In genomic region chr12:111792155-111792876, GRCh38 we compare ENCODE assay signal across 11 cellular contexts. TPM values are rescaled to one million over a fixed set of nuclear protein-coding genes. Genes with fewer than 3 reads are reported as not detected.
A peak's percentile ranks its signal among the peaks of the same experiment; 100 is the strongest.
DNase-seq lines count a peak whose midpoint lies in the region; ATAC-seq and TF ChIP-seq lines count a peak whose summit lies in the region.
"Had no signal": no experiment of that assay in that cellular context is flagged by ENCODE, and none has a peak within 500 bp of the region (broad histone marks: within the 10 kb centered on the region; RNA-seq: fewer than 3 reads in every experiment).

No MANE protein-coding gene starts in this region.

- H2BK120ac ChIP-seq in IMR-90 (ENCODE audit: low read depth, low read length), result no peak overlapping the region

- no peak overlapping the region for H4K5ac ChIP-seq in IMR-90 (ENCODE audit: low read depth, low read length)

- H3K14ac ChIP-seq in IMR-90 (replicated peaks; ENCODE audit: low read depth, low read length), result no peak overlapping the region

- no peak overlapping the region for H3K27ac ChIP-seq in IMR-90 (ENCODE audit: insufficient read depth, low read length)
- H3K27ac ChIP-seq in right lobe of liver, result peak overlapping the region; percentile 56 to 85 (median 73)
- peak overlapping the region in 1 of 4 donors; percentile 63 for H3K27ac ChIP-seq in tibial nerve
- H3K27ac ChIP-seq in suprapubic skin, result no peak overlapping the region
- H3K27ac ChIP-seq: thyroid gland had no signal

- H2BK15ac ChIP-seq in IMR-90 (ENCODE audit: low read depth, low read length), result no peak overlapping the region

- no peaks in the 10 kb centered on the region for H4K20me1 ChIP-seq in IMR-90 (ENCODE audit: insufficient read depth, low read length)

- TF ChIP-seq EP300 in tibial nerve (IDR thresholded peaks at IDR 0.05) (no peak), suprapubic skin (IDR thresholded peaks at IDR 0.05) (no peak)

- BruUV-seq in IMR-90 (replicated peaks; lab: Mats Ljungman, UMichigan), result no TSS peak

- no peak overlapping the region for H3K56ac ChIP-seq in IMR-90 (ENCODE audit: extremely low read depth, insufficient read depth, low read length)

- H3K4me3 ChIP-seq in IMR-90 (ENCODE audit: insufficient read depth, low read depth, low read length) (no peak overlapping the region), right lobe of liver (no peak overlapping the region), tibial nerve (no peak overlapping the region), suprapubic skin (no peak overlapping the region), HAP-1 (no peak overlapping the region)
- H3K4me3 ChIP-seq: thyroid gland had no signal

- H2BK5ac ChIP-seq in IMR-90 (ENCODE audit: low read depth, low read length, poor library complexity, severe bottlenecking), result no peak overlapping the region

- POLR2A ChIA-PET in IMR-90 (lab: Charles Lee; ENCODE audit: unreplicated experiment), result no interaction called here
- POLR2A ChIA-PET in activated CD4-positive, alpha-beta memory T cell treated with anti-CD3 and anti-CD28 coated beads, Interleukin-2, amount 10 ng/mL, durations not matched to agents 7 days and 5 days (lab: Charles Lee), result no interaction called here

- H3K27me3 ChIP-seq in IMR-90 (ENCODE audit: control insufficient read depth, insufficient read depth, low read length) (no peaks in the 10 kb centered on the region), right lobe of liver (no peaks in the 10 kb centered on the region), tibial nerve (no peaks in the 10 kb centered on the region), suprapubic skin (no peaks in the 10 kb centered on the region), HAP-1 (ENCODE audit: low read depth) (no peaks in the 10 kb centered on the region)
- H3K27me3 ChIP-seq: thyroid gland had no signal

- ATAC-seq in IMR-90 (ENCODE audit: low read depth), result peak; percentile 47
- ATAC-seq in esophagus mucosa, result peak; percentile 88
- peak; percentile 53 to 72 (median 68) for ATAC-seq in right lobe of liver

- H3K4me3 Mint-ChIP-seq in activated CD4-positive, alpha-beta memory T cell treated with anti-CD3 and anti-CD28 coated beads, Interleukin-2, amount 10 ng/mL, durations not matched to agents 7 days and 5 days, result no peak overlapping the region
- H3K4me3 Mint-ChIP-seq: T-helper 1 cell treated with Interleukin-12 subunit alpha and Interleukin-12 subunit beta and Interleukin-4 antibody, amounts not matched to agents 30 μg/mL and 1 μg/mL, for 36 hours had no signal

- H2AFZ ChIP-seq in IMR-90 (replicated peaks; ENCODE audit: low read length, poor library complexity), result peak overlapping the region; percentile 70

- no peak overlapping the region for H4K91ac ChIP-seq in IMR-90 (ENCODE audit: insufficient read depth, low read depth, low read length)

- peaks cover 59% of the 10 kb centered on the region for H3K36me3 ChIP-seq in IMR-90 (ENCODE audit: control insufficient read depth, insufficient read depth, low read length)
- peaks cover 5 to 80% (median 44%) of the 10 kb centered on the region in 4 donors for H3K36me3 ChIP-seq in right lobe of liver
- peaks cover 2 to 97% (median 29%) of the 10 kb centered on the region in 3 donors for H3K36me3 ChIP-seq in tibial nerve
- peaks cover 86% of the 10 kb centered on the region for H3K36me3 ChIP-seq in suprapubic skin
- H3K36me3 ChIP-seq in HAP-1 (replicated peaks), result no peaks in the 10 kb centered on the region

- TF ChIP-seq RAD21 in IMR-90 (IDR thresholded peaks at IDR 0.05; ENCODE audit: low read length), result no peak

- peak; percentile 41 for DNase-seq in IMR-90
- DNase-seq in right lobe of liver, result peak; percentile 87 to 89 (median 88)
- peak; percentile 32 to 45 for DNase-seq in tibial nerve (ENCODE audit: low spot score in 2 of 2)
- DNase-seq in suprapubic skin (ENCODE audit: low spot score in 2 of 2), result no peak
- no peak for DNase-seq in activated CD4-positive, alpha-beta memory T cell treated with anti-CD3 and anti-CD28 coated beads, Interleukin-2, amount 10 ng/mL, durations not matched to agents 7 days and 5 days
- no peak for DNase-seq in HAP-1 (ENCODE audit: low spot score in 2 of 2)
- DNase-seq: amniotic stem cell, NCI-H146 had no signal

- no peak overlapping the region for H3K23ac ChIP-seq in IMR-90 (ENCODE audit: low read depth, low read length)

- H2AK9ac ChIP-seq in IMR-90 (replicated peaks; ENCODE audit: low read depth, low read length, poor library complexity), result peak overlapping the region; percentile 15

- H2AK5ac ChIP-seq in IMR-90 (ENCODE audit: low read depth, low read length), result no peak overlapping the region

- no peaks in the 10 kb centered on the region for H3K9me3 Mint-ChIP-seq in activated CD4-positive, alpha-beta memory T cell treated with anti-CD3 and anti-CD28 coated beads, Interleukin-2, amount 10 ng/mL, durations not matched to agents 7 days and 5 days
- H3K9me3 Mint-ChIP-seq: T-helper 1 cell treated with Interleukin-12 subunit alpha and Interleukin-12 subunit beta and Interleukin-4 antibody, amounts not matched to agents 30 μg/mL and 1 μg/mL, for 36 hours had no signal

- no peak for TF ChIP-seq CTCF in IMR-90 (conservative IDR thresholded peaks at IDR 0.05; ENCODE audit: low read depth, low read length)
- no peak for TF ChIP-seq CTCF in right lobe of liver (IDR thresholded peaks at IDR 0.05)
- TF ChIP-seq CTCF in tibial nerve (IDR thresholded peaks at IDR 0.05), result no peak
- TF ChIP-seq CTCF in suprapubic skin (IDR thresholded peaks at IDR 0.05), result no peak

- no peak for TF ChIP-seq POLR2A in IMR-90 (IDR thresholded peaks at IDR 0.05; ENCODE audit: low read depth, low read length)
- TF ChIP-seq POLR2A in right lobe of liver (IDR thresholded peaks at IDR 0.05), result no peak
- TF ChIP-seq POLR2A in tibial nerve (IDR thresholded peaks at IDR 0.05), result no peak
- TF ChIP-seq POLR2A in suprapubic skin (IDR thresholded peaks at IDR 0.05), result no peak

- CTCF ChIA-PET in IMR-90 (lab: Yijun Ruan, JAX), result interaction anchor here (0.6 kb wide), 2 partner anchors 14 to 148 kb away, joined by 3 read pairs; no protein-coding TSS in a partner anchor
- CTCF ChIA-PET in activated CD4-positive, alpha-beta memory T cell treated with anti-CD3 and anti-CD28 coated beads, Interleukin-2, amount 10 ng/mL, durations not matched to agents 7 days and 5 days (lab: Charles Lee), result no interaction called here

- no peak overlapping the region for H3K4ac ChIP-seq in IMR-90 (ENCODE audit: low read depth, low read length)

- no peaks in the 10 kb centered on the region for H3K36me3 Mint-ChIP-seq in activated CD4-positive, alpha-beta memory T cell treated with anti-CD3 and anti-CD28 coated beads, Interleukin-2, amount 10 ng/mL, durations not matched to agents 7 days and 5 days (ENCODE audit: low read depth)

- intact Hi-C loops in IMR-90 (cut with micrococcal nuclease), result no loop called here
- intact Hi-C loops in right lobe of liver (cut with DNase I), result no loop called here

- H2BK20ac ChIP-seq in IMR-90 (ENCODE audit: low read depth, low read length), result no peak overlapping the region

- H3K9ac ChIP-seq in IMR-90 (ENCODE audit: low read depth, low read length), result no peak overlapping the region

- H3K4me2 ChIP-seq in IMR-90 (ENCODE audit: low read depth, low read length), result no peak overlapping the region

- H3K9me1 ChIP-seq in IMR-90 (ENCODE audit: insufficient read depth, low read length), result peaks cover 3% of the 10 kb centered on the region

- H3K27ac Mint-ChIP-seq in activated CD4-positive, alpha-beta memory T cell treated with anti-CD3 and anti-CD28 coated beads, Interleukin-2, amount 10 ng/mL, durations not matched to agents 7 days and 5 days, result no peak overlapping the region
- H3K27ac Mint-ChIP-seq: T-helper 1 cell treated with Interleukin-12 subunit alpha and Interleukin-12 subunit beta and Interleukin-4 antibody, amounts not matched to agents 30 μg/mL and 1 μg/mL, for 36 hours had no signal

- WGBS in IMR-90 (ENCODE audit: extremely low coverage in 2 of 2, insufficient read length in 1 of 2), 2 experiments, result 89% methylated on average over 10 of the region's 27 CpGs; no CpG with 5 or more reads in 1 of the 2 experiments
- 18% methylated on average over 8 of the region's 27 CpGs for WGBS in right lobe of liver (ENCODE audit: insufficient coverage, low coverage, low lambda C conversion rate, missing lambda C conversion rate)
- 86 to 87% methylated on average over 21 to 27 of the region's 27 CpGs for WGBS in tibial nerve, 2 donors
- WGBS in suprapubic skin, result 86% methylated on average over 18 of the region's 27 CpGs

- in situ Hi-C loops in IMR-90 (cut with MboI; ENCODE audit: low sequenced_read_pairs), result no loop called here
- in situ Hi-C loops in HAP-1 (cut with MboI; ENCODE audit: low sequenced_read_pairs), result no loop called here

- H3K4me1 Mint-ChIP-seq in activated CD4-positive, alpha-beta memory T cell treated with anti-CD3 and anti-CD28 coated beads, Interleukin-2, amount 10 ng/mL, durations not matched to agents 7 days and 5 days, result no peaks in the 10 kb centered on the region

- peaks cover 3% of the 10 kb centered on the region; the same call in 1 of the 2 replicates for H3K4me1 ChIP-seq in IMR-90 (ENCODE audit: control insufficient read depth, insufficient read depth, low read length)
- peaks cover 0 to 48% (median 20%) of the 10 kb centered on the region in 4 donors for H3K4me1 ChIP-seq in right lobe of liver
- peaks cover 0 to 13% (median 0%) of the 10 kb centered on the region in 4 donors for H3K4me1 ChIP-seq in tibial nerve
- H3K4me1 ChIP-seq in suprapubic skin, result no peaks in the 10 kb centered on the region
- H3K4me1 ChIP-seq in HAP-1, result no peaks in the 10 kb centered on the region
- H3K4me1 ChIP-seq: thyroid gland had no signal

- H4K8ac ChIP-seq in IMR-90 (ENCODE audit: low read depth in 2 of 2, low read length in 2 of 2), result no peak overlapping the region

- H3K9me3 ChIP-seq in IMR-90 (ENCODE audit: control insufficient read depth, insufficient read depth, low read length) (no peaks in the 10 kb centered on the region), right lobe of liver (no peaks in the 10 kb centered on the region), tibial nerve (no peaks in the 10 kb centered on the region), suprapubic skin (no peaks in the 10 kb centered on the region), HAP-1 (no peaks in the 10 kb centered on the region)
- H3K9me3 ChIP-seq: thyroid gland had no signal

- H3K18ac ChIP-seq in IMR-90 (ENCODE audit: low read depth, low read length), result no peak overlapping the region

- no peaks in the 10 kb centered on the region for H3K27me3 Mint-ChIP-seq in activated CD4-positive, alpha-beta memory T cell treated with anti-CD3 and anti-CD28 coated beads, Interleukin-2, amount 10 ng/mL, durations not matched to agents 7 days and 5 days

- no peaks in the 10 kb centered on the region; a peak in 1 of 4 replicates for H3K79me1 ChIP-seq in IMR-90 (ENCODE audit: low read depth in 1 of 2, low read length in 2 of 2)

- dilution Hi-C loops in IMR-90 (cut with HindIII; ENCODE audit: low sequenced_read_pairs, unreplicated experiment), result no loop called here

RNA-seq across cellular contexts. Expression of gene ALDH2, which starts 25.6 kb away (rescaled TPM):
- total RNA-seq in IMR-90 (2012; rRNA removed) (12.5 and 16.0 TPM in 2 replicates), esophagus mucosa (135 TPM), right lobe of liver (1,000 to 10,000 TPM in 2 of 6 experiments, 100 to 1,000 TPM in 4; 287 to 1,060 (median 749) TPM), tibial nerve (100 to 1,000 TPM in 2 of 4 donors, 10 to 100 TPM in 2; 70.2 to 120 (median 95.3) TPM), suprapubic skin (100 to 1,000 TPM; 111 to 156 (median 130) TPM)
- polyA plus RNA-seq in IMR-90 (2012; rRNA removed), result 35.0 and 41.2 TPM in 2 replicates
- polyA plus RNA-seq in IMR-90 (2012; cell fraction: cytosol; rRNA removed), result 37.5 and 51.0 TPM in 2 replicates
- polyA plus RNA-seq in IMR-90 (2012; cell fraction: nucleus; rRNA removed; ENCODE audit: low replicate concordance), result 30.0 and 30.5 TPM in 2 replicates
- 1 to 10 TPM in 1 of 2 experiments, under 1 TPM in 1; 0.25 to 1.3 TPM for total RNA-seq in activated CD4-positive, alpha-beta memory T cell treated with anti-CD3 and anti-CD28 coated beads, Interleukin-2, amount 10 ng/mL, durations not matched to agents 7 days and 5 days

RNA-seq across cellular contexts. Expression of gene MAPKAPK5, which starts 49.7 kb away (rescaled TPM):
- total RNA-seq in IMR-90 (2012; rRNA removed) (34.4 and 44.6 TPM in 2 replicates), esophagus mucosa (24.0 TPM), right lobe of liver (10 to 100 TPM; 18.0 to 28.1 (median 19.9) TPM), tibial nerve (10 to 100 TPM; 36.1 to 65.1 (median 44.7) TPM), suprapubic skin (10 to 100 TPM; 38.9 to 69.7 (median 58.6) TPM)
- 35.0 and 35.7 TPM in 2 replicates for polyA plus RNA-seq in IMR-90 (2012; rRNA removed)
- 14.0 and 27.1 TPM in 2 replicates for polyA plus RNA-seq in IMR-90 (2012; cell fraction: cytosol; rRNA removed)
- 26.8 and 52.5 TPM in 2 replicates for polyA plus RNA-seq in IMR-90 (2012; cell fraction: nucleus; rRNA removed; ENCODE audit: low replicate concordance)
- total RNA-seq in activated CD4-positive, alpha-beta memory T cell treated with anti-CD3 and anti-CD28 coated beads, Interleukin-2, amount 10 ng/mL, durations not matched to agents 7 days and 5 days, result 10 to 100 TPM; 40.4 to 44.8 TPM

Comparison
In these comparisons a context has a peak if more than half of its experiments do, and no peak if none do; other contexts are left out.
1. DNase-seq: peak in IMR-90 (single experiment), right lobe of liver (3 of 3) and tibial nerve (2 of 2); none in suprapubic skin (0 of 2), activated CD4-positive, alpha-beta memory T cell treated with anti-CD3 and anti-CD28 coated beads, Interleukin-2, amount 10 ng/mL, durations not matched to agents 7 days and 5 days (single experiment) and HAP-1 (0 of 2).
2. H3K27ac ChIP-seq: peak in right lobe of liver (3 of 3); none in IMR-90 (single experiment) and suprapubic skin (single experiment).
3. Peak in every context shown above with its lines, with median percentiles within 50 percentile points of each other: ATAC-seq.